In genomic region chr1:175890958-175891357, GRCh38 we compare ENCODE assay signal across 21 cellular contexts.
"Had no signal": no experiment of that assay in that cellular context is flagged by ENCODE, and none has a peak within 500 bp of the region (broad histone marks: within the 10 kb centered on the region; RNA-seq: fewer than 3 reads in every experiment).

No MANE protein-coding gene starts in this region.

- DNase-seq: KBM-7, MV-4-11, NCI-H1048, NCI-H1105, NCI-H1417, NCI-H1436 treated with DMSO at 0.1 percent for 48 hours, NCI-H1694 treated with DMSO at 0.1 percent for 48 hours, NCI-H1930, NCI-H2081, NCI-H2107, NCI-H2227 treated with DMSO at 0.1 percent for 48 hours, NCI-H524, NCI-H526 treated with DMSO at 0.1 percent for 48 hours, NCI-H774, Right ventricle myocardium superior, RPMI8226, SIG-M5 had no signal

- H3K27ac ChIP-seq: HL-60, SJSA1, SK-N-MC had no signal

- H3K4me3 Mint-ChIP-seq: IgD-negative memory B cell had no signal

- H3K4me1 Mint-ChIP-seq: IgD-negative memory B cell had no signal

- H3K36me3 Mint-ChIP-seq: IgD-negative memory B cell had no signal

- H3K27me3 ChIP-seq: SJSA1 had no signal

- H3K4me1 ChIP-seq: SJSA1 had no signal

- H3K9me3 ChIP-seq: SJSA1 had no signal

- H3K4me3 ChIP-seq: SJSA1, SK-N-MC had no signal

- H3K27ac Mint-ChIP-seq: IgD-negative memory B cell had no signal

- H3K36me3 ChIP-seq: SJSA1 had no signal
